8 cellular contexts compared by ENCODE assay signal in genomic region chr5:126777257-126777973, GRCh38. TPM values are rescaled to one million over a fixed set of nuclear protein-coding genes. Genes with fewer than 3 reads are reported as not detected.
DNase-seq lines count a peak whose midpoint lies in the region; ATAC-seq and TF ChIP-seq lines count a peak whose summit lies in the region.

No MANE protein-coding gene starts in this region.

- no peak for TF ChIP-seq POLR2A in esophagus muscularis mucosa (IDR thresholded peaks at IDR 0.05; ENCODE audit: low read depth)

- 0% methylated on average over 14 of the region's 93 CpGs for WGBS in esophagus muscularis mucosa

- peak overlapping the region; percentile 89 to 94 (median 90) for H3K27ac ChIP-seq in esophagus muscularis mucosa (replicated peaks in 1 of 4)

- no peak for TF ChIP-seq EP300 in esophagus muscularis mucosa (IDR thresholded peaks at IDR 0.05)

- no peaks in the 10 kb centered on the region for H3K36me3 ChIP-seq in esophagus muscularis mucosa

- H3K27me3 ChIP-seq in esophagus muscularis mucosa: no peaks in the 10 kb centered on the region

- TF ChIP-seq CTCF in GM12864 (IDR thresholded peaks at IDR 0.05; ENCODE audit: low read depth, low read length, missing control alignments): peak; percentile 9
- no peak for TF ChIP-seq CTCF in esophagus muscularis mucosa (IDR thresholded peaks at IDR 0.05)

- H3K4me3 ChIP-seq in GM12864 (ENCODE audit: low read depth, low read length) (peak overlapping the region; percentile 93), esophagus muscularis mucosa (peak overlapping the region; percentile 76 to 89 (median 80))

- intact Hi-C loops in esophagus muscularis mucosa (cut with DNase I): no loop called here

- peaks cover 13 to 26% (median 20%) of the 10 kb centered on the region in 4 donors for H3K4me1 ChIP-seq in esophagus muscularis mucosa

- peak; percentile 15 for ATAC-seq in HG02623 (IDR thresholded peaks at IDR 0.05; ENCODE audit: unreplicated experiment)

- DNase-seq in GM12864 (ENCODE audit: low read depth) (no peak), NCI-H748 treated with DMSO at 0.1 percent for 48 hours (lab: John Stamatoyannopoulos, UW) (peak; percentile 47), esophagus muscularis mucosa (ENCODE audit: extremely low spot score) (no peak), myocyte (ENCODE audit: low read depth) (peak; percentile 66), SIG-M5 (lab: John Stamatoyannopoulos, UW) (no peak)
- peak; percentile 65 to 71 for DNase-seq in activated T-cell treated with anti-CD3 and anti-CD28 coated beads, Interleukin-2, amount 50 U/mL, for 48 hours
- DNase-seq in stimulated activated CD8-positive, alpha-beta memory T cell treated with anti-CD3 and anti-CD28 coated beads, Interleukin-7, amount 100 ng/mL, for 24 hours (ENCODE audit: low read depth): peak; percentile 21

- H3K9me3 ChIP-seq in esophagus muscularis mucosa: no peaks in the 10 kb centered on the region

RNA-seq across cellular contexts. Expression of gene LMNB1, which starts 0.5 kb away (rescaled TPM):
- total RNA-seq in esophagus muscularis mucosa: 10 to 100 TPM in 1 of 4 donors, 1 to 10 TPM in 3; 1.4 to 17.7 (median 2.4) TPM
- total RNA-seq in myocyte: 3.1 and 4.6 TPM in 2 replicates
- polyA plus RNA-seq in myocyte (2012): 0.77 TPM

Comparison
In these comparisons a context has a peak if more than half of its experiments do, and no peak if none do; other contexts are left out.
1. DNase-seq: peak in NCI-H748 treated with DMSO at 0.1 percent for 48 hours (single experiment), activated T-cell treated with anti-CD3 and anti-CD28 coated beads, Interleukin-2, amount 50 U/mL, for 48 hours (2 of 2), myocyte (single experiment) and stimulated activated CD8-positive, alpha-beta memory T cell treated with anti-CD3 and anti-CD28 coated beads, Interleukin-7, amount 100 ng/mL, for 24 hours (single experiment); none in GM12864 (single experiment), esophagus muscularis mucosa (single experiment) and SIG-M5 (single experiment).